9 cellular contexts compared by ENCODE assay signal in genomic region chr14:76473381-76474263, GRCh38.
DNase-seq lines count a peak whose midpoint lies in the region; ATAC-seq lines count a peak whose summit lies in the region.
"Had no signal": no experiment of that assay in that cellular context is flagged by ENCODE, and none has a peak within 500 bp of the region (broad histone marks: within the 10 kb centered on the region; RNA-seq: fewer than 3 reads in every experiment).

No MANE protein-coding gene starts in this region.

- intact Hi-C loops in cardiac septum (cut with DNase I), result no loop called here

- ATAC-seq in left lobe of liver (no peak), GM21447 (IDR thresholded peaks at IDR 0.05; ENCODE audit: unreplicated experiment) (no peak)
- ATAC-seq: activated CD8-positive, alpha-beta memory T cell treated with anti-CD3 and anti-CD28 coated beads, Interleukin-2, amount 10 ng/mL, durations not matched to agents 7 days and 5 days had no signal

- peak; percentile 12 for DNase-seq in EL
- peak; percentile 35 for DNase-seq in RPMI8226
- peak; percentile 77 for DNase-seq in cardiac septum (ENCODE audit: low spot score)
- DNase-seq in renal cortical epithelial cell (ENCODE audit: low read depth), result peak; percentile 8
- no peak for DNase-seq in left lobe of liver (ENCODE audit: low spot score)
- no peak for DNase-seq in NCI-H345 treated with DMSO at 0.1 percent for 48 hours (lab: John Stamatoyannopoulos, UW; ENCODE audit: unreplicated experiment)
- DNase-seq in OCI-M2 (lab: John Stamatoyannopoulos, UW; ENCODE audit: unreplicated experiment), result no peak
- DNase-seq: activated CD8-positive, alpha-beta memory T cell treated with anti-CD3 and anti-CD28 coated beads, Interleukin-2, amount 10 ng/mL, durations not matched to agents 7 days and 5 days had no signal

Comparison
In these comparisons a context has a peak if more than half of its experiments do, and no peak if none do; other contexts are left out.
1. DNase-seq: peak in EL (single experiment), RPMI8226 (single experiment), cardiac septum (single experiment) and renal cortical epithelial cell (single experiment); none in left lobe of liver (single experiment), NCI-H345 treated with DMSO at 0.1 percent for 48 hours (single experiment) and OCI-M2 (single experiment).